Comparison of ENCODE assay signal across 9 cellular contexts in the genomic region with DNA sequence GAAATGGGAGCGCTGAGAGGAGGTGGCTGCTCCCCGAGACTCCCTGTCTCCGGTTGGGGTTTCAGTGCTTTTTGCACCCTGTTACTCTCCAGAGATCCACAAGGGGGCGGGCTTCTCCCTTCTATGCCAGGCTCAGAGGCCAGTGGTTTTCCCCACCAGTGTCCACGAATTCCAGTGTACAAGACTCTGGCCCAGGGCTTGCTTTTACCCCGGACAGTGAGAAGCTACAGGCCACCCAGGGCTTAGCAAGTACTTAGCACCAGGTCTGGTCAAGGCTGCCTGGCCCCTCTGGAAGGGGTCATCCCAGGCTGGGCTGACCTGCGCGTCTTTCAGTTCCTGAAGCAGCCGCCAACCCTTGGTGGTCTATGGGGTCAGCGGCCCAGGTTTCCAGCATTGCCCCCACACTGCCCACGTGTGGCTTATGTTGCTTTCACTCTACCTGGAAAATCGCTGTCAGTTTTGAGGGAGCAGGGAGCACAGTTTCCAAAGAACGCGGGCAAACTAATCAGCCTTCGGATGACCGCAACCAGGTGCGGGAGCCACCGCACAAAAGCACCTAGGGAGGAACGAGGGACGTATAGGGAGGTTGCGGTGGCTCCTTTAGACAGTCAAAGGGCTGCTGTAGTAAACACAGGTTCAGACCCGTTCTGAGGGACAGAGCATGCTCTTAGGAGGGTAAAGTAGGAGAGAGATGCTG. TPM values are rescaled to one million over a fixed set of nuclear protein-coding genes. Genes with fewer than 3 reads are reported as not detected.
A peak's percentile ranks its signal among the peaks of the same experiment; 100 is the strongest.
DNase-seq lines count a peak whose midpoint lies in the region; ATAC-seq and TF ChIP-seq lines count a peak whose summit lies in the region.
"Had no signal": no experiment of that assay in that cellular context is flagged by ENCODE, and none has a peak within 500 bp of the region (broad histone marks: within the 10 kb centered on the region; RNA-seq: fewer than 3 reads in every experiment).

No MANE protein-coding gene starts in this region.

- H3K4me3 Mint-ChIP-seq in T-helper 17 cell = peak overlapping the region; percentile 36
- peak overlapping the region in 4 of 5 experiments; percentile 49 to 65 (median 64) for H3K4me3 Mint-ChIP-seq in brain

- H3K9me3 ChIP-seq in T-helper 17 cell (ENCODE audit: control insufficient read depth, low read length, poor library complexity, severe bottlenecking) = no peaks in the 10 kb centered on the region
- H3K9me3 ChIP-seq: BLaER1 treated with 17β-estradiol and CSF1 and Interleukin-3, amounts not matched to agents 10 nM and 100 nM had no signal

- peaks cover 53% of the 10 kb centered on the region for H3K27me3 Mint-ChIP-seq in T-helper 17 cell
- H3K27me3 Mint-ChIP-seq in brain = peaks cover 52% of the 10 kb centered on the region

- ATAC-seq in T-helper 17 cell (peak; percentile 80), GM19455 (IDR thresholded peaks at IDR 0.05; ENCODE audit: unreplicated experiment) (no peak)

- DNase-seq in DMS79 treated with DMSO at 0.1 percent for 48 hours (lab: John Stamatoyannopoulos, UW) = peak; percentile 3
- DNase-seq in DMS79 (lab: John Stamatoyannopoulos, UW) = no peak
- peak; percentile 79 for DNase-seq in HT-29 (ENCODE audit: low spot score)
- peak; percentile 30 to 45 (median 32) for DNase-seq in T-helper 17 cell
- DNase-seq in islet precursor cell = peak; percentile 83
- peak; percentile 41 for DNase-seq in stimulated activated CD4-positive, alpha-beta T cell treated with anti-CD3 and anti-CD28 coated beads, Interleukin-1b, Interleukin-23, amount 100 ng/mL, for 48 hours

- peak; percentile 92 for TF ChIP-seq CTCF in brain (conservative IDR thresholded peaks at IDR 0.05)

- peaks cover 2% of the 10 kb centered on the region for H3K36me3 Mint-ChIP-seq in T-helper 17 cell (ENCODE audit: low read depth)
- H3K36me3 Mint-ChIP-seq in brain = no peaks in the 10 kb centered on the region

- H3K27ac Mint-ChIP-seq in T-helper 17 cell = peak overlapping the region; percentile 47
- peak overlapping the region in 3 of 5 experiments; percentile 13 to 90 (median 75) for H3K27ac Mint-ChIP-seq in brain

- H3K9me3 Mint-ChIP-seq in brain = no peaks in the 10 kb centered on the region

- H3K4me1 Mint-ChIP-seq in T-helper 17 cell (peaks cover 10% of the 10 kb centered on the region), brain (peaks cover 9% of the 10 kb centered on the region)

RNA-seq across cellular contexts. Expression of gene CYP26A1, which starts 6.8 kb away (rescaled TPM):
- total RNA-seq in HT-29 (2014; rRNA removed; shearing (Covaris generic)) = 2.1 and 2.6 TPM in 2 replicates
- not detected for total RNA-seq in T-helper 17 cell
- polyA plus RNA-seq in brain (ENCODE audit: insufficient read depth, low read depth, low replicate concordance) = 0.27 TPM

RNA-seq across cellular contexts. Expression of gene CYP26C1, which starts 19.9 kb away (rescaled TPM):
- total RNA-seq in HT-29 (2014; rRNA removed; shearing (Covaris generic)) = 0.18 and 0.23 TPM in 2 replicates
- under 1 TPM; 0.18 to 0.20 TPM for total RNA-seq in T-helper 17 cell
- polyA plus RNA-seq in brain (ENCODE audit: insufficient read depth, low read depth, low replicate concordance) = not detected
